1 cellular context compared by ENCODE assay signal in the genomic region with DNA sequence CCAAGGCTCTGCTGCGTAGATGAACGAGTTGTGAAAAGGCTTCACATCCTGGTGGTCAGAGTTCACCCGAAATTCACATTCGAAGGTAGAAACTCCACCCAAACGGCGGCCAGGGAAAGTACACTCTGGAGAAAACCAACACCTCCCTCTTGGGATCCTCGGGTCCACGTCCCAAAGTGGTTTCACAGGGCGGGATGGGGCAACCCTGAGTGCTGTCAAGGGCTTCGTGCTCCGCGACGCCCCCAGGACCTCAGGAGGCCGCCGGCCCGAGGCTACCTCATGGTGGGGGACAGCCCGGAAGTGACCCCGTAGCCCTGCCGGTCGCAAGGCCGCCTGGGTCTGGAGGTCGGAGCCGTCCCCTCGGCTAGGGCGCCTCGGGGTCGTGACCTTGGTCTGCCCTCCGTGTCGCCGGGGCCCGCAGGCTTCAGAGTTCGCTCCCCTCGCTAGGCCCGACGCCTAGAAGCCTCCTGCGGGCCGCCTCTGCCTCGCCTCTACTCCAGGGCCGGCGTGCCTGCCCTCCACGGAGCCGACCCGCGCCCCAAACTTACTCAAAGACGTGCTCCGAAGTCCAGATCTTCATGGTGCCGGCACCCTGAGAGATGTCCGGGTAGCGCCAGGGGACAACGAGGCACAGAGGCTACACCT.
TF ChIP-seq lines count a peak whose summit lies in the region.

A gene (minus strand): TSS at position 636 of the 645 bp plus-strand sequence. CDS start 56 bp downstream, at position 580.

TF ChIP-seq in HepG2, 621 proteins besides CTCF, POLR2A, EP300 and RAD21 (continued from another document and continues in another):
- TF ChIP-seq ZNF326 (CRISPR knock-in tag; IDR thresholded peaks at IDR 0.05; ENCODE audit: borderline replicate concordance), result no peak
- peak; percentile 52; the same call in 1 of the 2 replicates for TF ChIP-seq KAT8 (CRISPR knock-in tag; IDR thresholded peaks at IDR 0.05)
- TF ChIP-seq, protein P1, sequence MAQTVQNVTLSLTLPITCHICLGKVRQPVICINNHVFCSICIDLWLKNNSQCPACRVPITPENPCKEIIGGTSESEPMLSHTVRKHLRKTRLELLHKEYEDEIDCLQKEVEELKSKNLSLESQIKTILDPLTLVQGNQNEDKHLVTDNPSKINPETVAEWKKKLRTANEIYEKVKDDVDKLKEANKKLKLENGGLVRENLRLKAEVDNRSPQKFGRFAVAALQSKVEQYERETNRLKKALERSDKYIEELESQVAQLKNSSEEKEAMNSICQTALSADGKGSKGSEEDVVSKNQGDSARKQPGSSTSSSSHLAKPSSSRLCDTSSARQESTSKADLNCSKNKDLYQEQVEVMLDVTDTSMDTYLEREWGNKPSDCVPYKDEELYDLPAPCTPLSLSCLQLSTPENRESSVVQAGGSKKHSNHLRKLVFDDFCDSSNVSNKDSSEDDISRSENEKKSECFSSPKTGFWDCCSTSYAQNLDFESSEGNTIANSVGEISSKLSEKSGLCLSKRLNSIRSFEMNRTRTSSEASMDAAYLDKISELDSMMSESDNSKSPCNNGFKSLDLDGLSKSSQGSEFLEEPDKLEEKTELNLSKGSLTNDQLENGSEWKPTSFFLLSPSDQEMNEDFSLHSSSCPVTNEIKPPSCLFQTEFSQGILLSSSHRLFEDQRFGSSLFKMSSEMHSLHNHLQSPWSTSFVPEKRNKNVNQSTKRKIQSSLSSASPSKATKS (CRISPR knock-in tag; IDR thresholded peaks at IDR 0.05), result no peak
- peak; percentile 58; the same call in 1 of the 2 replicates for TF ChIP-seq ZNF678 (CRISPR knock-in tag; IDR thresholded peaks at IDR 0.05)
- TF ChIP-seq, protein P2, sequence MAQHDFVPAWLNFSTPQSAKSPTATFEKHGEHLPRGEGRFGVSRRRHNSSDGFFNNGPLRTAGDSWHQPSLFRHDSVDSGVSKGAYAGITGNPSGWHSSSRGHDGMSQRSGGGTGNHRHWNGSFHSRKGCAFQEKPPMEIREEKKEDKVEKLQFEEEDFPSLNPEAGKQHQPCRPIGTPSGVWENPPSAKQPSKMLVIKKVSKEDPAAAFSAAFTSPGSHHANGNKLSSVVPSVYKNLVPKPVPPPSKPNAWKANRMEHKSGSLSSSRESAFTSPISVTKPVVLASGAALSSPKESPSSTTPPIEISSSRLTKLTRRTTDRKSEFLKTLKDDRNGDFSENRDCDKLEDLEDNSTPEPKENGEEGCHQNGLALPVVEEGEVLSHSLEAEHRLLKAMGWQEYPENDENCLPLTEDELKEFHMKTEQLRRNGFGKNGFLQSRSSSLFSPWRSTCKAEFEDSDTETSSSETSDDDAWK (CRISPR knock-in tag; IDR thresholded peaks at IDR 0.05), result no peak
- no peak for TF ChIP-seq FOXM1 (CRISPR knock-in tag; IDR thresholded peaks at IDR 0.05)
- no peak for TF ChIP-seq ZMYM3 (CRISPR knock-in tag; IDR thresholded peaks at IDR 0.05)
- TF ChIP-seq SETDB1 (CRISPR knock-in tag; IDR thresholded peaks at IDR 0.05; ENCODE audit: borderline replicate concordance), result no peak
- no peak for TF ChIP-seq TRIM24 (CRISPR knock-in tag; IDR thresholded peaks at IDR 0.05)
- TF ChIP-seq, protein P3, sequence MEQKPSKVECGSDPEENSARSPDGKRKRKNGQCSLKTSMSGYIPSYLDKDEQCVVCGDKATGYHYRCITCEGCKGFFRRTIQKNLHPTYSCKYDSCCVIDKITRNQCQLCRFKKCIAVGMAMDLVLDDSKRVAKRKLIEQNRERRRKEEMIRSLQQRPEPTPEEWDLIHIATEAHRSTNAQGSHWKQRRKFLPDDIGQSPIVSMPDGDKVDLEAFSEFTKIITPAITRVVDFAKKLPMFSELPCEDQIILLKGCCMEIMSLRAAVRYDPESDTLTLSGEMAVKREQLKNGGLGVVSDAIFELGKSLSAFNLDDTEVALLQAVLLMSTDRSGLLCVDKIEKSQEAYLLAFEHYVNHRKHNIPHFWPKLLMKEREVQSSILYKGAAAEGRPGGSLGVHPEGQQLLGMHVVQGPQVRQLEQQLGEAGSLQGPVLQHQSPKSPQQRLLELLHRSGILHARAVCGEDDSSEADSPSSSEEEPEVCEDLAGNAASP (CRISPR knock-in tag; IDR thresholded peaks at IDR 0.05; ENCODE audit: borderline replicate concordance), result peak; percentile 55
- TF ChIP-seq NCOR1 (IDR thresholded peaks at IDR 0.05; ENCODE audit: borderline replicate concordance, low read length), result no peak
- TF ChIP-seq, protein P4, sequence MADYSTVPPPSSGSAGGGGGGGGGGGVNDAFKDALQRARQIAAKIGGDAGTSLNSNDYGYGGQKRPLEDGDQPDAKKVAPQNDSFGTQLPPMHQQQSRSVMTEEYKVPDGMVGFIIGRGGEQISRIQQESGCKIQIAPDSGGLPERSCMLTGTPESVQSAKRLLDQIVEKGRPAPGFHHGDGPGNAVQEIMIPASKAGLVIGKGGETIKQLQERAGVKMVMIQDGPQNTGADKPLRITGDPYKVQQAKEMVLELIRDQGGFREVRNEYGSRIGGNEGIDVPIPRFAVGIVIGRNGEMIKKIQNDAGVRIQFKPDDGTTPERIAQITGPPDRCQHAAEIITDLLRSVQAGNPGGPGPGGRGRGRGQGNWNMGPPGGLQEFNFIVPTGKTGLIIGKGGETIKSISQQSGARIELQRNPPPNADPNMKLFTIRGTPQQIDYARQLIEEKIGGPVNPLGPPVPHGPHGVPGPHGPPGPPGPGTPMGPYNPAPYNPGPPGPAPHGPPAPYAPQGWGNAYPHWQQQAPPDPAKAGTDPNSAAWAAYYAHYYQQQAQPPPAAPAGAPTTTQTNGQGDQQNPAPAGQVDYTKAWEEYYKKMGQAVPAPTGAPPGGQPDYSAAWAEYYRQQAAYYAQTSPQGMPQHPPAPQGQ (CRISPR knock-in tag; IDR thresholded peaks at IDR 0.05; ENCODE audit: borderline replicate concordance), result no peak
- TF ChIP-seq, protein P5, sequence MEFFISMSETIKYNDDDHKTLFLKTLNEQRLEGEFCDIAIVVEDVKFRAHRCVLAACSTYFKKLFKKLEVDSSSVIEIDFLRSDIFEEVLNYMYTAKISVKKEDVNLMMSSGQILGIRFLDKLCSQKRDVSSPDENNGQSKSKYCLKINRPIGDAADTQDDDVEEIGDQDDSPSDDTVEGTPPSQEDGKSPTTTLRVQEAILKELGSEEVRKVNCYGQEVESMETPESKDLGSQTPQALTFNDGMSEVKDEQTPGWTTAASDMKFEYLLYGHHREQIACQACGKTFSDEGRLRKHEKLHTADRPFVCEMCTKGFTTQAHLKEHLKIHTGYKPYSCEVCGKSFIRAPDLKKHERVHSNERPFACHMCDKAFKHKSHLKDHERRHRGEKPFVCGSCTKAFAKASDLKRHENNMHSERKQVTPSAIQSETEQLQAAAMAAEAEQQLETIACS (CRISPR knock-in tag; IDR thresholded peaks at IDR 0.05), result no peak
- no peak for TF ChIP-seq NFIB (CRISPR knock-in tag; IDR thresholded peaks at IDR 0.05; ENCODE audit: borderline replicate concordance)
- no peak for TF ChIP-seq SPEN (CRISPR knock-in tag; IDR thresholded peaks at IDR 0.05; ENCODE audit: low read depth)
- TF ChIP-seq PHF5A (CRISPR knock-in tag; IDR thresholded peaks at IDR 0.05; ENCODE audit: low read depth, unreplicated experiment), result no peak
- TF ChIP-seq, protein P6, sequence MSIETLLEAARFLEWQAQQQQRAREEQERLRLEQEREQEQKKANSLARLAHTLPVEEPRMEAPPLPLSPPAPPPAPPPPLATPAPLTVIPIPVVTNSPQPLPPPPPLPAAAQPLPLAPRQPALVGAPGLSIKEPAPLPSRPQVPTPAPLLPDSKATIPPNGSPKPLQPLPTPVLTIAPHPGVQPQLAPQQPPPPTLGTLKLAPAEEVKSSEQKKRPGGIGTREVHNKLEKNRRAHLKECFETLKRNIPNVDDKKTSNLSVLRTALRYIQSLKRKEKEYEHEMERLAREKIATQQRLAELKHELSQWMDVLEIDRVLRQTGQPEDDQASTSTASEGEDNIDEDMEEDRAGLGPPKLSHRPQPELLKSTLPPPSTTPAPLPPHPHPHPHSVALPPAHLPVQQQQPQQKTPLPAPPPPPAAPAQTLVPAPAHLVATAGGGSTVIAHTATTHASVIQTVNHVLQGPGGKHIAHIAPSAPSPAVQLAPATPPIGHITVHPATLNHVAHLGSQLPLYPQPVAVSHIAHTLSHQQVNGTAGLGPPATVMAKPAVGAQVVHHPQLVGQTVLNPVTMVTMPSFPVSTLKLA (IDR thresholded peaks at IDR 0.05), result no peak
- TF ChIP-seq, protein P7, sequence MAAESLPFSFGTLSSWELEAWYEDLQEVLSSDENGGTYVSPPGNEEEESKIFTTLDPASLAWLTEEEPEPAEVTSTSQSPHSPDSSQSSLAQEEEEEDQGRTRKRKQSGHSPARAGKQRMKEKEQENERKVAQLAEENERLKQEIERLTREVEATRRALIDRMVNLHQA (CRISPR knock-in tag; IDR thresholded peaks at IDR 0.05), result no peak
- TF ChIP-seq NR2F1 (CRISPR knock-in tag; IDR thresholded peaks at IDR 0.05), result peak; percentile 21 to 53; a peak in 1 of 4 replicates
- TF ChIP-seq, protein P8, sequence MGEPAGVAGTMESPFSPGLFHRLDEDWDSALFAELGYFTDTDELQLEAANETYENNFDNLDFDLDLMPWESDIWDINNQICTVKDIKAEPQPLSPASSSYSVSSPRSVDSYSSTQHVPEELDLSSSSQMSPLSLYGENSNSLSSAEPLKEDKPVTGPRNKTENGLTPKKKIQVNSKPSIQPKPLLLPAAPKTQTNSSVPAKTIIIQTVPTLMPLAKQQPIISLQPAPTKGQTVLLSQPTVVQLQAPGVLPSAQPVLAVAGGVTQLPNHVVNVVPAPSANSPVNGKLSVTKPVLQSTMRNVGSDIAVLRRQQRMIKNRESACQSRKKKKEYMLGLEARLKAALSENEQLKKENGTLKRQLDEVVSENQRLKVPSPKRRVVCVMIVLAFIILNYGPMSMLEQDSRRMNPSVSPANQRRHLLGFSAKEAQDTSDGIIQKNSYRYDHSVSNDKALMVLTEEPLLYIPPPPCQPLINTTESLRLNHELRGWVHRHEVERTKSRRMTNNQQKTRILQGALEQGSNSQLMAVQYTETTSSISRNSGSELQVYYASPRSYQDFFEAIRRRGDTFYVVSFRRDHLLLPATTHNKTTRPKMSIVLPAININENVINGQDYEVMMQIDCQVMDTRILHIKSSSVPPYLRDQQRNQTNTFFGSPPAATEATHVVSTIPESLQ (CRISPR knock-in tag; conservative IDR thresholded peaks at IDR 0.05), result no peak
- TF ChIP-seq, protein P9, sequence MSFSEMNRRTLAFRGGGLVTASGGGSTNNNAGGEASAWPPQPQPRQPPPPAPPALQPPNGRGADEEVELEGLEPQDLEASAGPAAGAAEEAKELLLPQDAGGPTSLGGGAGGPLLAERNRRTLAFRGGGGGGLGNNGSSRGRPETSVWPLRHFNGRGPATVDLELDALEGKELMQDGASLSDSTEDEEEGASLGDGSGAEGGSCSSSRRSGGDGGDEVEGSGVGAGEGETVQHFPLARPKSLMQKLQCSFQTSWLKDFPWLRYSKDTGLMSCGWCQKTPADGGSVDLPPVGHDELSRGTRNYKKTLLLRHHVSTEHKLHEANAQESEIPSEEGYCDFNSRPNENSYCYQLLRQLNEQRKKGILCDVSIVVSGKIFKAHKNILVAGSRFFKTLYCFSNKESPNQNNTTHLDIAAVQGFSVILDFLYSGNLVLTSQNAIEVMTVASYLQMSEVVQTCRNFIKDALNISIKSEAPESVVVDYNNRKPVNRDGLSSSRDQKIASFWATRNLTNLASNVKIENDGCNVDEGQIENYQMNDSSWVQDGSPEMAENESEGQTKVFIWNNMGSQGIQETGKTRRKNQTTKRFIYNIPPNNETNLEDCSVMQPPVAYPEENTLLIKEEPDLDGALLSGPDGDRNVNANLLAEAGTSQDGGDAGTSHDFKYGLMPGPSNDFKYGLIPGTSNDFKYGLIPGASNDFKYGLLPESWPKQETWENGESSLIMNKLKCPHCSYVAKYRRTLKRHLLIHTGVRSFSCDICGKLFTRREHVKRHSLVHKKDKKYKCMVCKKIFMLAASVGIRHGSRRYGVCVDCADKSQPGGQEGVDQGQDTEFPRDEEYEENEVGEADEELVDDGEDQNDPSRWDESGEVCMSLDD (CRISPR knock-in tag; IDR thresholded peaks at IDR 0.05; ENCODE audit: borderline replicate concordance), result 0 out of 2 replicates have a peak, but pooled peaks have one; percentile 60
- no peak; the same call in 1 of the 2 replicates for TF ChIP-seq SMAD1 (CRISPR knock-in tag; IDR thresholded peaks at IDR 0.05; ENCODE audit: borderline replicate concordance, low read depth)
- TF ChIP-seq ZNF570 (CRISPR knock-in tag; IDR thresholded peaks at IDR 0.05; ENCODE audit: borderline replicate concordance), result no peak
- TF ChIP-seq ZNF850 (CRISPR knock-in tag; conservative IDR thresholded peaks at IDR 0.05), result no peak
- no peak; the same call in 1 of the 2 replicates for TF ChIP-seq PAX8 (CRISPR knock-in tag; IDR thresholded peaks at IDR 0.05; ENCODE audit: borderline replicate concordance)
- TF ChIP-seq ZNF572 (CRISPR knock-in tag; IDR thresholded peaks at IDR 0.05), result no peak
- TF ChIP-seq GTF2F1 (IDR thresholded peaks at IDR 0.05; ENCODE audit: low read length), result no peak
- TF ChIP-seq ZNF644 (CRISPR knock-in tag; IDR thresholded peaks at IDR 0.05; ENCODE audit: low read depth), result no peak
- no peak for TF ChIP-seq ZNF282 (IDR thresholded peaks at IDR 0.05; ENCODE audit: partially characterized antibody)
- no peak for TF ChIP-seq KDM6A (CRISPR knock-in tag; IDR thresholded peaks at IDR 0.05; ENCODE audit: low read depth)
- 0 out of 2 replicates have a peak, but pooled peaks have one; percentile 25 for TF ChIP-seq SCMH1 (CRISPR knock-in tag; IDR thresholded peaks at IDR 0.05; ENCODE audit: borderline replicate concordance)
- TF ChIP-seq ZBTB38 (CRISPR knock-in tag; IDR thresholded peaks at IDR 0.05), result no peak
- TF ChIP-seq, protein P10, sequence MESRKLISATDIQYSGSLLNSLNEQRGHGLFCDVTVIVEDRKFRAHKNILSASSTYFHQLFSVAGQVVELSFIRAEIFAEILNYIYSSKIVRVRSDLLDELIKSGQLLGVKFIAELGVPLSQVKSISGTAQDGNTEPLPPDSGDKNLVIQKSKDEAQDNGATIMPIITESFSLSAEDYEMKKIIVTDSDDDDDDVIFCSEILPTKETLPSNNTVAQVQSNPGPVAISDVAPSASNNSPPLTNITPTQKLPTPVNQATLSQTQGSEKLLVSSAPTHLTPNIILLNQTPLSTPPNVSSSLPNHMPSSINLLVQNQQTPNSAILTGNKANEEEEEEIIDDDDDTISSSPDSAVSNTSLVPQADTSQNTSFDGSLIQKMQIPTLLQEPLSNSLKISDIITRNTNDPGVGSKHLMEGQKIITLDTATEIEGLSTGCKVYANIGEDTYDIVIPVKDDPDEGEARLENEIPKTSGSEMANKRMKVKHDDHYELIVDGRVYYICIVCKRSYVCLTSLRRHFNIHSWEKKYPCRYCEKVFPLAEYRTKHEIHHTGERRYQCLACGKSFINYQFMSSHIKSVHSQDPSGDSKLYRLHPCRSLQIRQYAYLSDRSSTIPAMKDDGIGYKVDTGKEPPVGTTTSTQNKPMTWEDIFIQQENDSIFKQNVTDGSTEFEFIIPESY (CRISPR knock-in tag; IDR thresholded peaks at IDR 0.05), result no peak
- TF ChIP-seq SMAD3 (CRISPR knock-in tag; IDR thresholded peaks at IDR 0.05), result no peak
